1 cellular context compared by ENCODE assay signal in genomic region chr1:155278689-155279160, GRCh38.
TF ChIP-seq lines count a peak whose summit lies in the region.

No MANE protein-coding gene starts in this region.

TF ChIP-seq in endothelial cell of umbilical vein, 7 proteins besides CTCF, POLR2A, EP300 and RAD21:
- no peak for TF ChIP-seq EZH2 (IDR thresholded peaks at IDR 0.05; ENCODE audit: borderline replicate concordance, low read depth, low read length, severe bottlenecking)
- TF ChIP-seq MYC (IDR thresholded peaks at IDR 0.05; ENCODE audit: low read depth, low read length): no peak
- TF ChIP-seq MAX (IDR thresholded peaks at IDR 0.05; ENCODE audit: insufficient read depth, insufficient read length): no peak
- TF ChIP-seq JUN (IDR thresholded peaks at IDR 0.05; ENCODE audit: borderline replicate concordance, insufficient read depth, insufficient read length, low read depth): no peak
TF ChIP-seq in endothelial cell of umbilical vein: peak in this region for 0.
